1 cellular context compared by ENCODE assay signal in genomic region chrX:134669378-134670098, GRCh38.
TF ChIP-seq lines count a peak whose summit lies in the region.

No MANE protein-coding gene starts in this region.

TF ChIP-seq in WTC11, 78 proteins besides CTCF, POLR2A, EP300 and RAD21 (continued from another document):
- TF ChIP-seq ZNF425 (CRISPR knock-in tag; conservative IDR thresholded peaks at IDR 0.05) = no peak
